1 cellular context compared by ENCODE assay signal in genomic region chr3:17233398-17233800, GRCh38.
TF ChIP-seq lines count a peak whose summit lies in the region.

No MANE protein-coding gene starts in this region.

TF ChIP-seq in WTC11, 78 proteins besides CTCF, POLR2A, EP300 and RAD21 (continued from another document):
- TF ChIP-seq AFF4 (CRISPR knock-in tag; IDR thresholded peaks at IDR 0.05; ENCODE audit: borderline replicate concordance) = no peak
